ENCODE assay signal across 24 cellular contexts in genomic region chr1:58476179-58476578, GRCh38.
"Had no signal": no experiment of that assay in that cellular context is flagged by ENCODE, and none has a peak within 500 bp of the region (broad histone marks: within the 10 kb centered on the region; RNA-seq: fewer than 3 reads in every experiment).

No MANE protein-coding gene starts in this region.

- H3K27me3 ChIP-seq: neural progenitor cell, ovary, right lobe of liver, sigmoid colon, stomach, thyroid gland, tibial nerve, upper lobe of left lung, vagina had no signal

- H3K4me2 ChIP-seq: neural progenitor cell had no signal

- H2AFZ ChIP-seq: neural progenitor cell, parathyroid adenoma had no signal

- H3K36me3 ChIP-seq: neural progenitor cell, ovary, right lobe of liver, sigmoid colon, thyroid gland, vagina had no signal

- DNase-seq: natural killer cell; occipital lobe; ovary; posterior cingulate gyrus; psoas muscle; right cardiac atrium; right lobe of liver; sigmoid colon; small intestine; stimulated activated CD4-positive, alpha-beta T cell treated with anti-CD3 and anti-CD28 coated beads, Interleukin-15, amount 100 ng/mL, for 24 hours; stimulated activated CD4-positive, alpha-beta T cell treated with anti-CD3 and anti-CD28 coated beads, Interleukin-2, amount 100 ng/mL, for 24 hours; stimulated activated CD4-positive, alpha-beta T cell treated with anti-CD3 and anti-CD28 coated beads, Interleukin-2, amount 100 ng/mL, for 48 hours; stimulated activated CD4-positive, alpha-beta T cell treated with anti-CD3 and anti-CD28 coated beads, Interleukin-4, amount 100 ng/mL, for 24 hours; stimulated activated naive B cell treated with anti-CD40 and anti-IgM and Interleukin-4, amounts not matched to agents 10 μg/mL and 1 μg/mL and 100 μg/mL, for 72 hours; stimulated activated naive CD4-positive, alpha-beta T cell treated with Interleukin-2 at 50 U/mL for 16 hours; stomach; thyroid gland; trophoblast cell; upper lobe of left lung had no signal

- H3K9ac ChIP-seq: neural progenitor cell, parathyroid adenoma had no signal

- ATAC-seq: natural killer cell; psoas muscle; right cardiac atrium; right lobe of liver; stimulated activated naive B cell treated with anti-CD40 and anti-IgM and Interleukin-4, amounts not matched to agents 10 μg/mL and 1 μg/mL and 100 μg/mL, for 72 hours had no signal

- H3K27ac ChIP-seq: neural progenitor cell, ovary, parathyroid adenoma, psoas muscle, right lobe of liver, sigmoid colon, stomach, thoracic aorta, thyroid gland, tibial nerve, upper lobe of left lung, vagina had no signal

- H3K4me1 ChIP-seq: parathyroid adenoma, psoas muscle, right lobe of liver, sigmoid colon, stomach, thyroid gland, tibial nerve, upper lobe of left lung, vagina had no signal

- H3K4me3 ChIP-seq: neural progenitor cell, ovary, psoas muscle, right lobe of liver, sigmoid colon, stomach, thoracic aorta, thyroid gland, tibial nerve, upper lobe of left lung, vagina had no signal

- H3K9me3 ChIP-seq: ovary, psoas muscle, right lobe of liver, sigmoid colon, stomach, thoracic aorta, thyroid gland, tibial nerve, upper lobe of left lung, vagina had no signal

- H3K79me2 ChIP-seq: parathyroid adenoma had no signal
